Comparison of ENCODE assay signal across 15 cellular contexts in the genomic region with DNA sequence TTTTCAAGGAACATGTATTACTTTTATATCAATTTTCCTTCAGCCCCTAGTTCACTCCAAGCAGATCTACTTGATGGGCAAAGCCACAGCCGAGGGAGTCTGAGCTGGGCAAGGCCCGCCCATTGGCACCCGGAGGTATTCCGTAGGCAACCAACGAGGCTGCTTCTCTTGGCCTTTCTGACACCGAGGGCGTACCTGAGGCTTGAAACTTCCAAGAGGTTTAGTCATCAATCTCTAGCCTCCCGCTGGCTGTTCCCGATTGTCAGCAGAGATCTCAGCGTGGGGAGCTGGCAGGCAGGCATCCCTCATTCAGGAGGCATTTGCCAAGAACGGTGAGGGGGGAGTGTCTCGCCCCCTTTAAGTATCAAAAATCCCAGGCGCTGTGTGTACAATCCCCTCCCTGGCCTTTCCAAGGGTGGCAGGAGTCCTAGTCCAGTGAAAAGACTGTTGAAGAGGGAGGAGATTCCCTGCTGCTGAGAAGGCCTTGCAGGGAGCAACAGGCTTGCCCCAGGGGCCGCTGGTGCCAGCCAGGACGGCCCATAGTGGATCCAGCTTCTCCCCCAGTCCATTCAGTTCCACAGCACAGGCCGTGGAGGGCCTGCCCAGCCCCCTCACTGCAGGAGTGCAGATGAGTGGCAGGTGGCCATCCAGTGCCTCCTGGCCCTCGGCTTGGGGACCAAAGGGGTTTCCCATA. TPM values are rescaled to one million over a fixed set of nuclear protein-coding genes. Genes with fewer than 3 reads are reported as not detected.
A peak's percentile ranks its signal among the peaks of the same experiment; 100 is the strongest.
DNase-seq lines count a peak whose midpoint lies in the region; ATAC-seq and TF ChIP-seq lines count a peak whose summit lies in the region.
"Had no signal": no experiment of that assay in that cellular context is flagged by ENCODE, and none has a peak within 500 bp of the region (broad histone marks: within the 10 kb centered on the region; RNA-seq: fewer than 3 reads in every experiment).

No MANE protein-coding gene starts in this region.

- H3K36me3 ChIP-seq in H7 (replicated peaks; ENCODE audit: control insufficient read depth, insufficient read depth, low read length), result no peaks in the 10 kb centered on the region
- H3K36me3 ChIP-seq in prostate gland, result no peaks in the 10 kb centered on the region
- no peaks in the 10 kb centered on the region for H3K36me3 ChIP-seq in transverse colon
- H3K36me3 ChIP-seq: BLaER1, WERI-Rb-1 had no signal

- no peak for ATAC-seq in HG03469 (IDR thresholded peaks at IDR 0.05; ENCODE audit: unreplicated experiment)
- ATAC-seq in HG02642 (IDR thresholded peaks at IDR 0.05; ENCODE audit: poor library complexity, unreplicated experiment), result no peak
- ATAC-seq: effector memory CD8-positive, alpha-beta T cell; psoas muscle had no signal

- no peak for TF ChIP-seq EP300 in transverse colon (IDR thresholded peaks at IDR 0.05; ENCODE audit: low read depth)

- H3K4me3 ChIP-seq in H7 (ENCODE audit: insufficient read depth, low read depth, low read length) (no peak overlapping the region), prostate gland (no peak overlapping the region), transverse colon (no peak overlapping the region)
- H3K4me3 ChIP-seq: BLaER1, psoas muscle had no signal

- H3K36me3 Mint-ChIP-seq in activated naive CD4-positive, alpha-beta T cell treated with anti-CD3 and anti-CD28 coated beads, Interleukin-2, amount 10 ng/mL, durations not matched to agents 7 days and 5 days, result no peaks in the 10 kb centered on the region

- CTCF ChIA-PET in activated naive CD4-positive, alpha-beta T cell treated with anti-CD3 and anti-CD28 coated beads, Interleukin-2, amount 10 ng/mL, durations not matched to agents 7 days and 5 days (lab: Charles Lee), result no interaction called here

- H3K9me3 ChIP-seq in prostate gland (no peaks in the 10 kb centered on the region), transverse colon (no peaks in the 10 kb centered on the region)
- H3K9me3 ChIP-seq: BLaER1, psoas muscle had no signal

- 61% methylated on average over 17 of the region's 17 CpGs for WGBS in prostate gland
- WGBS in transverse colon (ENCODE audit: low coverage in 1 of 2), 2 donors, result 85% methylated on average over 16 of the region's 17 CpGs; no CpG with 5 or more reads in 1 of the 2 donors

- H3K27ac ChIP-seq in epithelial cell of prostate, result no peak overlapping the region
- no peak overlapping the region for H3K27ac ChIP-seq in prostate gland
- H3K27ac ChIP-seq in transverse colon, result no peak overlapping the region
- H3K27ac ChIP-seq: BLaER1, psoas muscle, WERI-Rb-1 had no signal

- H3K27ac Mint-ChIP-seq in activated naive CD4-positive, alpha-beta T cell treated with anti-CD3 and anti-CD28 coated beads, Interleukin-2, amount 10 ng/mL, durations not matched to agents 7 days and 5 days, result no peak overlapping the region
- H3K27ac Mint-ChIP-seq: activated naive CD4-positive, alpha-beta T cell treated with anti-CD3 and anti-CD28 coated beads for 36 hours had no signal

- H3K27me3 ChIP-seq in H7 (ENCODE audit: control insufficient read depth, insufficient read depth, low read length), result no peaks in the 10 kb centered on the region; the same call in 1 of the 2 replicates
- no peaks in the 10 kb centered on the region for H3K27me3 ChIP-seq in prostate gland (replicated peaks; ENCODE audit: insufficient read depth)
- H3K27me3 ChIP-seq in transverse colon, result peaks cover 38% of the 10 kb centered on the region

- intact Hi-C loops in prostate gland (cut with DNase I), result no loop called here
- intact Hi-C loops in transverse colon (cut with DNase I; ENCODE audit: low total_unique reads), result no loop called here

- H3K4me1 ChIP-seq in prostate gland (replicated peaks) (no peaks in the 10 kb centered on the region), transverse colon (no peaks in the 10 kb centered on the region)
- H3K4me1 ChIP-seq: psoas muscle had no signal

- no peak overlapping the region for H3K4me3 Mint-ChIP-seq in activated naive CD4-positive, alpha-beta T cell treated with anti-CD3 and anti-CD28 coated beads, Interleukin-2, amount 10 ng/mL, durations not matched to agents 7 days and 5 days
- H3K4me3 Mint-ChIP-seq: activated naive CD4-positive, alpha-beta T cell treated with anti-CD3 and anti-CD28 coated beads for 36 hours; effector memory CD8-positive, alpha-beta T cell had no signal

- in situ Hi-C loops in transverse colon (cut with MboI; ENCODE audit: low pct_ligation_motif_present in 1 of 4, low pct_unique_long_range_greater_than_20kb in 1 of 4, low sequenced_read_pairs in 3 of 4), result loop anchor here (25.0 kb wide), 1 partner anchor 792 kb away; no protein-coding TSS in a partner anchor

- no peaks in the 10 kb centered on the region for H3K4me1 Mint-ChIP-seq in activated naive CD4-positive, alpha-beta T cell treated with anti-CD3 and anti-CD28 coated beads, Interleukin-2, amount 10 ng/mL, durations not matched to agents 7 days and 5 days

- no peaks in the 10 kb centered on the region for H3K9me3 Mint-ChIP-seq in activated naive CD4-positive, alpha-beta T cell treated with anti-CD3 and anti-CD28 coated beads, Interleukin-2, amount 10 ng/mL, durations not matched to agents 7 days and 5 days
- H3K9me3 Mint-ChIP-seq: activated naive CD4-positive, alpha-beta T cell treated with anti-CD3 and anti-CD28 coated beads for 36 hours; effector memory CD8-positive, alpha-beta T cell had no signal

- peak; percentile 58 for DNase-seq in H7
- DNase-seq in NCI-H510A (lab: John Stamatoyannopoulos, UW), result peak; percentile 25
- peak; percentile 69 for DNase-seq in epithelial cell of prostate (ENCODE audit: low read depth, low spot score)
- peak; percentile 28 for DNase-seq in prostate gland (ENCODE audit: low spot score)
- no peak for DNase-seq in activated naive CD4-positive, alpha-beta T cell treated with anti-CD3 and anti-CD28 coated beads, Interleukin-2, amount 10 ng/mL, durations not matched to agents 7 days and 5 days
- no peak for DNase-seq in transverse colon
- DNase-seq: activated naive CD4-positive, alpha-beta T cell treated with anti-CD3 and anti-CD28 coated beads for 36 hours; effector memory CD8-positive, alpha-beta T cell; NCI-H2171 treated with DMSO at 0.1 percent for 48 hours; psoas muscle; SW 1271; WERI-Rb-1 had no signal

- TF ChIP-seq POLR2A in prostate gland (IDR thresholded peaks at IDR 0.05) (no peak), transverse colon (IDR thresholded peaks at IDR 0.05) (no peak)

- no peak for TF ChIP-seq CTCF in prostate gland (IDR thresholded peaks at IDR 0.05)
- no peak for TF ChIP-seq CTCF in transverse colon (IDR thresholded peaks at IDR 0.05)

- H3K27me3 Mint-ChIP-seq in activated naive CD4-positive, alpha-beta T cell treated with anti-CD3 and anti-CD28 coated beads, Interleukin-2, amount 10 ng/mL, durations not matched to agents 7 days and 5 days, result peaks cover 63% of the 10 kb centered on the region

RNA-seq across cellular contexts. Expression of gene OAT, which starts 39.8 kb away (rescaled TPM):
- total RNA-seq in H7 (2014; rRNA removed; shearing (Covaris generic)), result 214 and 241 TPM in 2 replicates
- total RNA-seq in prostate gland, result 100 to 1,000 TPM in 1 of 2 donors, 10 to 100 TPM in 1; 86.3 to 139 TPM
- total RNA-seq in transverse colon, result 10 to 100 TPM; 22.1 to 89.3 (median 60.9) TPM

Comparison
In these comparisons a context has a peak if more than half of its experiments do, and no peak if none do; other contexts are left out.
1. DNase-seq: peak in H7 (single experiment), NCI-H510A (single experiment), epithelial cell of prostate (single experiment) and prostate gland (single experiment); none in activated naive CD4-positive, alpha-beta T cell treated with anti-CD3 and anti-CD28 coated beads, Interleukin-2, amount 10 ng/mL, durations not matched to agents 7 days and 5 days (single experiment) and transverse colon (single experiment).